In genomic region chr2:205473791-205474190, GRCh38 we compare ENCODE assay signal across 26 cellular contexts.
"Had no signal": no experiment of that assay in that cellular context is flagged by ENCODE, and none has a peak within 500 bp of the region (broad histone marks: within the 10 kb centered on the region; RNA-seq: fewer than 3 reads in every experiment).

No MANE protein-coding gene starts in this region.

- H3K27ac Mint-ChIP-seq: activated naive CD8-positive, alpha-beta T cell treated with anti-CD3 and anti-CD28 coated beads, Interleukin-2, amount 10 ng/mL, durations not matched to agents 7 days and 5 days; immature natural killer cell; memory B cell; naive thymus-derived CD4-positive, alpha-beta T cell; T-helper 17 cell had no signal

- DNase-seq: activated CD4-positive, alpha-beta T cell treated with anti-CD3 and anti-CD28 coated beads for 1 hour; activated CD8-positive, alpha-beta memory T cell treated with anti-CD3 and anti-CD28 coated beads for 24 hours; activated naive CD4-positive, alpha-beta T cell; activated naive CD8-positive, alpha-beta T cell treated with anti-CD3 and anti-CD28 coated beads, Interleukin-2, amount 10 ng/mL, durations not matched to agents 7 days and 5 days; amniotic stem cell; caudate nucleus; hypothalamus; immature natural killer cell; kidney; midbrain; naive thymus-derived CD4-positive, alpha-beta T cell; nucleus accumbens; pancreas; retina; stimulated activated CD4-positive, alpha-beta T cell treated with anti-CD3 and anti-CD28 coated beads, Interleukin-12 subunit alpha, Interleukin-12 subunit beta, amount 100 ng/mL, for 4 hours; stimulated activated CD4-positive, alpha-beta T cell treated with anti-CD3 and anti-CD28 coated beads, Interleukin-4, amount 100 ng/mL, for 1 hour; stomach; T-helper 17 cell; T1000; thyroid gland; upper lobe of left lung; WERI-Rb-1 had no signal

- H3K36me3 Mint-ChIP-seq: activated naive CD8-positive, alpha-beta T cell treated with anti-CD3 and anti-CD28 coated beads, Interleukin-2, amount 10 ng/mL, durations not matched to agents 7 days and 5 days; immature natural killer cell; memory B cell; naive thymus-derived CD4-positive, alpha-beta T cell had no signal

- H3K4me1 Mint-ChIP-seq: activated naive CD8-positive, alpha-beta T cell treated with anti-CD3 and anti-CD28 coated beads, Interleukin-2, amount 10 ng/mL, durations not matched to agents 7 days and 5 days; immature natural killer cell; memory B cell; naive thymus-derived CD4-positive, alpha-beta T cell had no signal

- H3K4me3 Mint-ChIP-seq: activated naive CD8-positive, alpha-beta T cell treated with anti-CD3 and anti-CD28 coated beads, Interleukin-2, amount 10 ng/mL, durations not matched to agents 7 days and 5 days; immature natural killer cell; memory B cell; naive thymus-derived CD4-positive, alpha-beta T cell; neural crest cell; T-helper 17 cell had no signal

- ATAC-seq: gastroesophageal sphincter; naive thymus-derived CD4-positive, alpha-beta T cell; pancreas; sciatic nerve; T-helper 17 cell had no signal

- H3K9me3 Mint-ChIP-seq: activated naive CD8-positive, alpha-beta T cell treated with anti-CD3 and anti-CD28 coated beads, Interleukin-2, amount 10 ng/mL, durations not matched to agents 7 days and 5 days; memory B cell had no signal
